Comparison of ENCODE assay signal across 20 cellular contexts in genomic region chr11:101446726-101447125, GRCh38.
"Had no signal": no experiment of that assay in that cellular context is flagged by ENCODE, and none has a peak within 500 bp of the region (broad histone marks: within the 10 kb centered on the region; RNA-seq: fewer than 3 reads in every experiment).

No MANE protein-coding gene starts in this region.

- H3K4me2 ChIP-seq: smooth muscle cell had no signal

- H3K9me3 Mint-ChIP-seq: stimulated activated naive B cell treated with anti-CD40 and anti-IgM and Interleukin-4, amounts not matched to agents 10 μg/mL and 1 μg/mL and 100 μg/mL, for 72 hours had no signal

- H3K4me1 ChIP-seq: psoas muscle had no signal

- H3K4me3 Mint-ChIP-seq: stimulated activated naive B cell treated with anti-CD40 and anti-IgM and Interleukin-4, amounts not matched to agents 10 μg/mL and 1 μg/mL and 100 μg/mL, for 72 hours had no signal

- H3K27me3 ChIP-seq: cardiac muscle cell, gastroesophageal sphincter, heart left ventricle, thyroid gland had no signal

- H3K36me3 ChIP-seq: cardiac muscle cell, heart left ventricle, thyroid gland, WERI-Rb-1 had no signal

- ATAC-seq: heart left ventricle; left lobe of liver; psoas muscle; right cardiac atrium; stimulated activated naive B cell treated with anti-CD40 and anti-IgM and Interleukin-4, amounts not matched to agents 10 μg/mL and 1 μg/mL and 100 μg/mL, for 72 hours had no signal

- H3K36me3 Mint-ChIP-seq: stimulated activated naive B cell treated with anti-CD40 and anti-IgM and Interleukin-4, amounts not matched to agents 10 μg/mL and 1 μg/mL and 100 μg/mL, for 72 hours had no signal

- DNase-seq: activated CD4-positive, alpha-beta T cell treated with anti-CD3 and anti-CD28 coated beads for 1 hour; activated CD8-positive, alpha-beta memory T cell treated with anti-CD3 and anti-CD28 coated beads for 24 hours; activated CD8-positive, alpha-beta memory T cell treated with anti-CD3 and anti-CD28 coated beads, Interleukin-2, amount 50 U/mL, for 48 hours; activated effector memory CD4-positive, alpha-beta T cell treated with Interleukin-2 at 50 U/mL for 16 hours; activated naive CD4-positive, alpha-beta T cell treated with anti-CD3 and anti-CD28 coated beads, Interleukin-2, amount 50 U/mL, for 16 hours; activated T-cell treated with anti-CD3 and anti-CD28 coated beads, Interleukin-2, amount 50 U/mL, for 48 hours; dorsolateral prefrontal cortex; heart left ventricle; kidney; occipital lobe; psoas muscle; right cardiac atrium; stimulated activated naive B cell treated with anti-CD40 and anti-IgM and Interleukin-4, amounts not matched to agents 10 μg/mL and 1 μg/mL and 100 μg/mL, for 72 hours; thyroid gland; WERI-Rb-1 had no signal

- FAIRE-seq: colon, kidney had no signal

- H3K9me3 ChIP-seq: gastroesophageal sphincter, heart left ventricle, psoas muscle, thyroid gland had no signal

- H3K27ac Mint-ChIP-seq: stimulated activated naive B cell treated with anti-CD40 and anti-IgM and Interleukin-4, amounts not matched to agents 10 μg/mL and 1 μg/mL and 100 μg/mL, for 72 hours had no signal

- H3K4me3 ChIP-seq: cardiac muscle cell, dorsolateral prefrontal cortex, gastroesophageal sphincter, heart left ventricle, psoas muscle, smooth muscle cell, thyroid gland had no signal

- H3K27ac ChIP-seq: cardiac muscle cell, dorsolateral prefrontal cortex, gastroesophageal sphincter, heart left ventricle, psoas muscle, thyroid gland, WERI-Rb-1 had no signal
